10 cellular contexts compared by ENCODE assay signal in the genomic region with DNA sequence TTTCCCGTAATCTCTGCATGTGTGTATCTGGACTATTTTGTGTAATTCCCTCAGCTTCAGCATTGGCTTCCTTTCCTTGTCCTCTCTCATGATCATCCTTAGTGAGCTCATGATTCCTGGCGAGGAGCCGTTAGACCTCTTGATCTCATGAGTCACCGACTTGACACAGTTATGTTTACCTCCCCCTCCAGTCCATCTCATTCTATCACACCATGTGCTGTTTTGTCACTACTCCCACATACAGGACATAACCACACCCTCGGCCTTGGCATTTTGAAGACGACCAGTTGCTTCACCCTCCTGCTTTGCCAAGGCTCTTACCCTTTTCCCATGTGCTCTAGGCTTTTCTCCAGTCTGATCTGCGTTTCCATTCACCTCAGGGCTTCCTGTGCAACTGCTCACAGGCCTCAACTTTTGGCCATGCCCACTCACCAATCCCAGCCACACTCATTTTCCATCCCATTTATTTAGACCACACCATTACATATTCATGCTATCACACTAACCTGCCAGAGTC. TPM values are rescaled to one million over a fixed set of nuclear protein-coding genes. Genes with fewer than 3 reads are reported as not detected.
A peak's percentile ranks its signal among the peaks of the same experiment; 100 is the strongest.
DNase-seq lines count a peak whose midpoint lies in the region; ATAC-seq and TF ChIP-seq lines count a peak whose summit lies in the region.
"Had no signal": no experiment of that assay in that cellular context is flagged by ENCODE, and none has a peak within 500 bp of the region (broad histone marks: within the 10 kb centered on the region; RNA-seq: fewer than 3 reads in every experiment).

No MANE protein-coding gene starts in this region.

- 24% methylated on average over 7 of the region's 7 CpGs for WGBS in SK-N-SH (ENCODE audit: low lambda C conversion rate)
- 10 to 16% methylated on average over 7 of the region's 7 CpGs for WGBS in gastroesophageal sphincter (ENCODE audit: low coverage in 1 of 2), 2 donors
- WGBS in mesendoderm (ENCODE audit: extremely low coverage, insufficient coverage, low lambda C conversion rate): no CpG with 5 or more reads among the region's 7 CpGs

- H2AFZ ChIP-seq in SK-N-SH (ENCODE audit: low read depth): no peak overlapping the region

- no peak overlapping the region for H3K4me3 ChIP-seq in SK-N-SH (ENCODE audit: low read depth in 2 of 2, low read length in 1 of 2)
- no peak overlapping the region for H3K4me3 ChIP-seq in gastroesophageal sphincter
- no peak overlapping the region for H3K4me3 ChIP-seq in gastrocnemius medialis
- H3K4me3 ChIP-seq in mesendoderm (ENCODE audit: low read length): no peak overlapping the region

- H3K27ac Mint-ChIP-seq in naive thymus-derived CD8-positive, alpha-beta T cell: no peak overlapping the region
- H3K27ac Mint-ChIP-seq: activated CD4-positive, alpha-beta T cell treated with anti-CD3 and anti-CD28 coated beads for 36 hours had no signal

- H2BK5ac ChIP-seq in mesendoderm (ENCODE audit: low read length): no peak overlapping the region

- no peak overlapping the region for H2BK120ac ChIP-seq in mesendoderm (ENCODE audit: low read depth, low read length)

- no peaks in the 10 kb centered on the region for H3K79me1 ChIP-seq in mesendoderm (ENCODE audit: low read length)

- H3K9ac ChIP-seq in SK-N-SH (no peak overlapping the region), mesendoderm (ENCODE audit: low read length) (no peak overlapping the region)

- CTCF ChIA-PET in SK-N-SH (lab: Yijun Ruan, JAX): no interaction called here

- DNase-seq in GOT3 (lab: John Stamatoyannopoulos, UW) (peak; percentile 79), SK-N-SH (no peak), gastrocnemius medialis (peak; percentile 94 to 97), midbrain (lab: John Stamatoyannopoulos, UW) (no peak), mesendoderm (no peak)
- DNase-seq in naive thymus-derived CD8-positive, alpha-beta T cell: no peak
- DNase-seq: activated CD4-positive, alpha-beta T cell treated with anti-CD3 and anti-CD28 coated beads for 36 hours had no signal

- H3K27me3 ChIP-seq in SK-N-SH (ENCODE audit: insufficient read depth) (no peaks in the 10 kb centered on the region), gastroesophageal sphincter (no peaks in the 10 kb centered on the region), gastrocnemius medialis (no peaks in the 10 kb centered on the region), mesendoderm (ENCODE audit: insufficient read depth, low read length, poor library complexity) (no peaks in the 10 kb centered on the region)

- no peak overlapping the region for H4K8ac ChIP-seq in mesendoderm (ENCODE audit: low read depth, low read length)

- no peak overlapping the region for H4K5ac ChIP-seq in mesendoderm (ENCODE audit: low read length)

- TF ChIP-seq CTCF in SK-N-SH (IDR thresholded peaks at IDR 0.05): no peak
- TF ChIP-seq CTCF in gastroesophageal sphincter (IDR thresholded peaks at IDR 0.05): peak in 1 of 4 experiments; percentile 1
- no peak for TF ChIP-seq CTCF in gastrocnemius medialis (IDR thresholded peaks at IDR 0.05 in 4 of 5, conservative IDR thresholded peaks at IDR 0.05 in 1 of 5)

- H3K9me3 ChIP-seq in SK-N-SH: no peaks in the 10 kb centered on the region; the same call in 1 of the 2 replicates
- H3K9me3 ChIP-seq in gastroesophageal sphincter: peaks cover 0 to 7% (median 0%) of the 10 kb centered on the region in 3 donors
- H3K9me3 ChIP-seq in gastrocnemius medialis: no peaks in the 10 kb centered on the region

- no peaks in the 10 kb centered on the region for H4K20me1 ChIP-seq in SK-N-SH (ENCODE audit: insufficient read depth)

- H3F3A ChIP-seq in SK-N-SH (replicated peaks; ENCODE audit: insufficient read depth): peaks cover 7% of the 10 kb centered on the region

- H3K23ac ChIP-seq in mesendoderm (ENCODE audit: low read length): no peak overlapping the region

- H3K4me2 ChIP-seq in SK-N-SH (no peak overlapping the region), mesendoderm (ENCODE audit: low read length) (no peak overlapping the region)

- no peaks in the 10 kb centered on the region for H3K27me3 Mint-ChIP-seq in naive thymus-derived CD8-positive, alpha-beta T cell
- H3K27me3 Mint-ChIP-seq: activated CD4-positive, alpha-beta T cell treated with anti-CD3 and anti-CD28 coated beads for 36 hours had no signal

- no peaks in the 10 kb centered on the region for H3K9me3 Mint-ChIP-seq in naive thymus-derived CD8-positive, alpha-beta T cell

- no peak overlapping the region for H3K18ac ChIP-seq in mesendoderm (ENCODE audit: low read length)

- no peak overlapping the region for H2BK15ac ChIP-seq in mesendoderm (replicated peaks; ENCODE audit: low read depth)

- POLR2A ChIA-PET in SK-N-SH (lab: Yijun Ruan, JAX): no interaction called here
- POLR2A ChIA-PET in naive thymus-derived CD8-positive, alpha-beta T cell (lab: Charles Lee): interaction anchor here (0.7 kb wide), 1 partner anchor 519 kb away, joined by 3 read pairs; no protein-coding TSS in a partner anchor

- H3K4me1 ChIP-seq in SK-N-SH (ENCODE audit: control insufficient read depth in 1 of 2, insufficient read depth in 2 of 2, low read depth in 1 of 2, low read length in 1 of 2) (peaks cover 4 to 9% of the 10 kb centered on the region in 2 experiments; a peak in 2 of 4 replicates), gastroesophageal sphincter (peaks cover 0 to 22% (median 3%) of the 10 kb centered on the region in 3 donors), gastrocnemius medialis (peaks cover 16 to 21% of the 10 kb centered on the region in 2 donors), mesendoderm (ENCODE audit: control insufficient read depth, low read depth, low read length) (no peaks in the 10 kb centered on the region)

- H3K9me2 ChIP-seq in SK-N-SH: no peaks in the 10 kb centered on the region

- no peak overlapping the region for H3K4me3 Mint-ChIP-seq in naive thymus-derived CD8-positive, alpha-beta T cell
- H3K4me3 Mint-ChIP-seq: activated CD4-positive, alpha-beta T cell treated with anti-CD3 and anti-CD28 coated beads for 36 hours; neural crest cell had no signal

- H3K36me3 Mint-ChIP-seq in naive thymus-derived CD8-positive, alpha-beta T cell: peaks cover 6 to 13% (median 6%) of the 10 kb centered on the region in 3 donors

- H3K79me2 ChIP-seq in SK-N-SH (ENCODE audit: insufficient read depth): no peaks in the 10 kb centered on the region
- H3K79me2 ChIP-seq in mesendoderm (ENCODE audit: control insufficient read depth, insufficient read depth, low read length): no peaks in the 10 kb centered on the region

- no peak overlapping the region for H3K4ac ChIP-seq in mesendoderm (ENCODE audit: low read depth, low read length)

- in situ Hi-C loops in gastrocnemius medialis (cut with MboI; ENCODE audit: low sequenced_read_pairs in 4 of 4): no loop called here

- TF ChIP-seq POLR2A in gastroesophageal sphincter (IDR thresholded peaks at IDR 0.05) (no peak), gastrocnemius medialis (IDR thresholded peaks at IDR 0.05) (peak in 1 of 2 donors; percentile 25)

- ATAC-seq in gastroesophageal sphincter: peak; percentile 97
- ATAC-seq in gastrocnemius medialis: peak; percentile 99
- no peak for ATAC-seq in HG03460 (IDR thresholded peaks at IDR 0.05; ENCODE audit: unreplicated experiment)
- ATAC-seq in naive thymus-derived CD8-positive, alpha-beta T cell: no peak
- ATAC-seq: activated CD4-positive, alpha-beta T cell treated with anti-CD3 and anti-CD28 coated beads for 36 hours had no signal

- H3K27ac ChIP-seq in SK-N-SH (ENCODE audit: low read depth in 2 of 2, low read length in 1 of 2) (peak overlapping the region in 1 of 2 experiments; percentile 63; a peak in 2 of 4 replicates), gastroesophageal sphincter (peak overlapping the region in 3 of 4 donors; percentile 48 to 69 (median 56)), gastrocnemius medialis (peak overlapping the region; percentile 81 to 84 (median 82)), mesendoderm (ENCODE audit: low read depth, low read length) (no peak overlapping the region)

- peaks cover 0 to under 1% (median under 1%) of the 10 kb centered on the region in 4 donors for H3K4me1 Mint-ChIP-seq in naive thymus-derived CD8-positive, alpha-beta T cell
- H3K4me1 Mint-ChIP-seq: neural crest cell had no signal

- no peak overlapping the region for H2AK5ac ChIP-seq in mesendoderm (ENCODE audit: low read length)

- TF ChIP-seq RAD21 in SK-N-SH (IDR thresholded peaks at IDR 0.05; ENCODE audit: low read length): no peak

- TF ChIP-seq EP300 in SK-N-SH (IDR thresholded peaks at IDR 0.05; ENCODE audit: borderline replicate concordance in 1 of 2, low read depth in 1 of 2, low read length in 1 of 2) (peak in 1 of 2 experiments; percentile 44; a peak in 1 of 4 replicates), gastroesophageal sphincter (IDR thresholded peaks at IDR 0.05) (no peak)

- intact Hi-C loops in gastrocnemius medialis (cut with DNase I; ENCODE audit: low total_unique reads): loop anchor here (1.0 to 5.0 kb wide), 2 partner anchors 47 to 51 kb away; a partner anchor contains a TSS

- no peak overlapping the region for H3K56ac ChIP-seq in mesendoderm (ENCODE audit: low read length)

- peaks cover 9 to 10% of the 10 kb centered on the region in 2 experiments for H3K36me3 ChIP-seq in SK-N-SH (replicated peaks in 1 of 2; ENCODE audit: control insufficient read depth in 1 of 2, insufficient read depth in 2 of 2, low read length in 1 of 2)
- peaks cover 3 to 18% of the 10 kb centered on the region in 2 donors for H3K36me3 ChIP-seq in gastroesophageal sphincter
- H3K36me3 ChIP-seq in gastrocnemius medialis: no peaks in the 10 kb centered on the region
- no peaks in the 10 kb centered on the region for H3K36me3 ChIP-seq in mesendoderm (ENCODE audit: control insufficient read depth, insufficient read depth, low read length)

TF ChIP-seq in SK-N-SH, 30 proteins besides CTCF, POLR2A, EP300 and RAD21 (continues in another document):
- no peak for TF ChIP-seq GATA2 (CRISPR knock-in tag; IDR thresholded peaks at IDR 0.05)

RNA-seq across cellular contexts. Expression of a gene that starts 41.5 kb away (rescaled TPM):
- polyA plus RNA-seq in SK-N-SH (2012; rRNA removed): not detected in 2 replicates
- 0.03 and 0.12 TPM in 2 replicates for polyA plus RNA-seq in SK-N-SH (2012; cell fraction: cytosol; rRNA removed)
- 0.02 TPM in 1 of 2 replicates, not detected in the other for polyA plus RNA-seq in SK-N-SH (2012; cell fraction: nucleus; rRNA removed)
- total RNA-seq in gastroesophageal sphincter: 10 to 100 TPM in 2 of 4 donors, 1 to 10 TPM in 2; 2.3 to 44.8 (median 12.5) TPM
- 10 to 100 TPM in 1 of 4 donors, 1 to 10 TPM in 2, under 1 TPM in 1; 0.85 to 10.6 (median 5.4) TPM for total RNA-seq in gastrocnemius medialis
- total RNA-seq in naive thymus-derived CD8-positive, alpha-beta T cell: not detected
- under 1 TPM in 2 of 3 donors, not detected in 1; 0.20 to 0.30 TPM for polyA plus RNA-seq in naive thymus-derived CD8-positive, alpha-beta T cell
- 2.4 TPM for polyA plus RNA-seq in mesendoderm (2013, experiment 1 of 2)
- 2.6 TPM for polyA plus RNA-seq in mesendoderm (2013, experiment 2 of 2)
- total RNA-seq: activated CD4-positive, alpha-beta T cell treated with anti-CD3 and anti-CD28 coated beads for 36 hours had no signal

RNA-seq across cellular contexts. Expression of a gene that starts 50.7 kb away (rescaled TPM):
- polyA plus RNA-seq in SK-N-SH (2012; rRNA removed): 9.4 and 11.3 TPM in 2 replicates
- 13.3 and 13.7 TPM in 2 replicates for polyA plus RNA-seq in SK-N-SH (2012; cell fraction: cytosol; rRNA removed)
- polyA plus RNA-seq in SK-N-SH (2012; cell fraction: nucleus; rRNA removed): 7.7 and 12.9 TPM in 2 replicates
- total RNA-seq in gastroesophageal sphincter (10 to 100 TPM; 13.7 to 18.3 (median 14.7) TPM), gastrocnemius medialis (1 to 10 TPM; 3.1 to 5.5 (median 4.4) TPM)
- total RNA-seq in naive thymus-derived CD8-positive, alpha-beta T cell: 10 to 100 TPM; 33.1 to 33.2 TPM
- polyA plus RNA-seq in naive thymus-derived CD8-positive, alpha-beta T cell: 10 to 100 TPM; 31.5 to 41.0 (median 34.8) TPM
- 16.5 TPM for polyA plus RNA-seq in mesendoderm (2013, experiment 1 of 2)
- 15.7 TPM for polyA plus RNA-seq in mesendoderm (2013, experiment 2 of 2)

Comparison
In these comparisons a context has a peak if more than half of its experiments do, and no peak if none do; other contexts are left out.
1. DNase-seq: peak in GOT3 (single experiment) and gastrocnemius medialis (2 of 2); none in SK-N-SH (single experiment), midbrain (single experiment), naive thymus-derived CD8-positive, alpha-beta T cell (0 of 10) and mesendoderm (single experiment).
2. ATAC-seq: peak in gastroesophageal sphincter (single experiment) and gastrocnemius medialis (2 of 2); none in HG03460 (single experiment) and naive thymus-derived CD8-positive, alpha-beta T cell (0 of 2).